In the genomic region with DNA sequence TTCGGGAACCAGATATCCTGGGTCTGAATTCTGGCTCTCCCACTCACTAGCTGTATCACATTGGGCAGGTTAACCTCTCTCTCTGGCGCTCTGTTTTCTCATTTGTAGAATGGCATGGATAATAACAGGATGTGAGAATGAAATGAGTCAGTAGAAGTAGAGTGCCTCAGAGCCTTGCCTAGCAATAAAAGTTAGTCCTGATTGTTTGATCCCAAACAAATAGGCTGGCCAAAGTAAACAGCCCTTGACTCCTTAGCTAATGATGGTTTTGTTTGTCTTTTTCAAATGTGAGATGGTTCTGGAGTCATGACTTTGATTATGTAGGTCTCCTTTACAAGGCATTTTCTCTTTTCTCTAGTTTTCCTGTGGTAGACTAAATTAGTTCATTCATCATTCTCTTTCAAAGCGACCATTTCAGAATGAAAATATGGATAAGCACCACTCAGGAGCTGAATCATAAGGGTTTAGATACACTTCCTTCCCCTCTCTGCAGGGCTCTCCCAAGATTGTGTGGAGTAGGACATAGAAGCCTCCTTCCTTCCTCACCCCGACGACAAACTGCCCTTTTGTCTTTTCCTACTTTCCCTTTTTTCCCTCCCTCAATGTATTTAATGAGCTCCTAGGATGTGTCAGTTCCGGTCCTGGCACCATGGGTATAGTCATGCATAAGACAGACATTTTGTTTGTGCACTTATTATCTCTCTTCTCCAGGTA, we compare ENCODE assay signal across 12 cellular contexts. TPM values are rescaled to one million over a fixed set of nuclear protein-coding genes. Genes with fewer than 3 reads are reported as not detected.
A peak's percentile ranks its signal among the peaks of the same experiment; 100 is the strongest.
DNase-seq lines count a peak whose midpoint lies in the region; ATAC-seq and TF ChIP-seq lines count a peak whose summit lies in the region.
"Had no signal": no experiment of that assay in that cellular context is flagged by ENCODE, and none has a peak within 500 bp of the region (broad histone marks: within the 10 kb centered on the region; RNA-seq: fewer than 3 reads in every experiment).

No MANE protein-coding gene starts in this region.

- WGBS in thyroid gland, 2 donors: 85% methylated on average over 6 of the region's 6 CpGs

- H3K4me3 Mint-ChIP-seq in CD8-positive, alpha-beta T cell: no peak overlapping the region
- no peak overlapping the region for H3K4me3 Mint-ChIP-seq in activated CD8-positive, alpha-beta T cell treated with anti-CD3 and anti-CD28 coated beads, Interleukin-2, amount 10 ng/mL, durations not matched to agents 7 days and 5 days

- intact Hi-C loops in CD8-positive, alpha-beta T cell (cut with DNase I, micrococcal nuclease): loop anchor here in 1 of 2 experiments (5.0 kb wide), 1 partner anchor 38 kb away; no protein-coding TSS in a partner anchor
- intact Hi-C loops in thyroid gland (cut with DNase I): no loop called here

- TF ChIP-seq CTCF in CD8-positive, alpha-beta T cell (IDR thresholded peaks at IDR 0.05): no peak
- TF ChIP-seq CTCF in thyroid gland (IDR thresholded peaks at IDR 0.05): no peak

- H3K27ac ChIP-seq in CD8-positive, alpha-beta T cell (ENCODE audit: low read depth, low read length): no peak overlapping the region
- H3K27ac ChIP-seq in thyroid gland: no peak overlapping the region
- H3K27ac ChIP-seq: esophagus muscularis mucosa, left ventricle myocardium inferior had no signal

- peaks cover 92% of the 10 kb centered on the region for H3K36me3 Mint-ChIP-seq in CD8-positive, alpha-beta T cell
- H3K36me3 Mint-ChIP-seq in activated CD8-positive, alpha-beta T cell treated with anti-CD3 and anti-CD28 coated beads, Interleukin-2, amount 10 ng/mL, durations not matched to agents 7 days and 5 days (ENCODE audit: low read depth): peaks cover 65% of the 10 kb centered on the region

- H3K4me1 ChIP-seq in CD8-positive, alpha-beta T cell (ENCODE audit: insufficient read depth, low read length): peaks cover 4% of the 10 kb centered on the region
- no peaks in the 10 kb centered on the region for H3K4me1 ChIP-seq in thyroid gland

- H3K9me3 ChIP-seq in CD8-positive, alpha-beta T cell (ENCODE audit: low read length): no peaks in the 10 kb centered on the region
- H3K9me3 ChIP-seq in thyroid gland: no peaks in the 10 kb centered on the region
- H3K9me3 ChIP-seq: esophagus muscularis mucosa, left ventricle myocardium inferior had no signal

- no peak overlapping the region for H3K4me3 ChIP-seq in CD8-positive, alpha-beta T cell (ENCODE audit: low read depth, low read length)
- H3K4me3 ChIP-seq in thyroid gland (replicated peaks in 1 of 3): no peak overlapping the region
- H3K4me3 ChIP-seq: esophagus muscularis mucosa, left ventricle myocardium inferior, skin epidermis had no signal

- H3K9me3 Mint-ChIP-seq in CD8-positive, alpha-beta T cell: no peaks in the 10 kb centered on the region
- H3K9me3 Mint-ChIP-seq in activated CD8-positive, alpha-beta T cell treated with anti-CD3 and anti-CD28 coated beads, Interleukin-2, amount 10 ng/mL, durations not matched to agents 7 days and 5 days (ENCODE audit: insufficient read depth): no peaks in the 10 kb centered on the region

- no peak for ATAC-seq in CD8-positive, alpha-beta T cell
- ATAC-seq in activated CD8-positive, alpha-beta T cell treated with anti-CD3 and anti-CD28 coated beads, Interleukin-2, amount 10 ng/mL, durations not matched to agents 7 days and 5 days: no peak
- ATAC-seq in HG02973 (IDR thresholded peaks at IDR 0.05; ENCODE audit: unreplicated experiment) (no peak), GM18519 (IDR thresholded peaks at IDR 0.05; ENCODE audit: low FRiP score, unreplicated experiment) (no peak)

- no peaks in the 10 kb centered on the region for H3K27me3 Mint-ChIP-seq in CD8-positive, alpha-beta T cell (ENCODE audit: low read depth)
- H3K27me3 Mint-ChIP-seq in activated CD8-positive, alpha-beta T cell treated with anti-CD3 and anti-CD28 coated beads, Interleukin-2, amount 10 ng/mL, durations not matched to agents 7 days and 5 days (ENCODE audit: low read depth): no peaks in the 10 kb centered on the region

- POLR2A ChIA-PET in CD8-positive, alpha-beta T cell (lab: Charles Lee): interaction anchor here (1.4 kb wide), 1 partner anchor 23 kb away, joined by 4 read pairs; no protein-coding TSS in a partner anchor
- POLR2A ChIA-PET in activated CD8-positive, alpha-beta T cell treated with anti-CD3 and anti-CD28 coated beads, Interleukin-2, amount 10 ng/mL, durations not matched to agents 7 days and 5 days (lab: Charles Lee): interaction anchor here (1.0 kb wide), 1 partner anchor 40 kb away, joined by 4 read pairs; no protein-coding TSS in a partner anchor

- no peak for DNase-seq in CD8-positive, alpha-beta T cell
- DNase-seq in LoVo (ENCODE audit: low spot score) (peak; percentile 88), kidney tubule cell (ENCODE audit: low spot score) (peak; percentile 73), T-helper 2 cell (no peak), thyroid gland (no peak)
- DNase-seq in activated CD8-positive, alpha-beta T cell treated with anti-CD3 and anti-CD28 coated beads, Interleukin-2, amount 10 ng/mL, durations not matched to agents 7 days and 5 days: no peak
- DNase-seq: left ventricle myocardium inferior, NCI-H187 had no signal

- peaks cover 69% of the 10 kb centered on the region for H3K4me1 Mint-ChIP-seq in CD8-positive, alpha-beta T cell (ENCODE audit: low read depth)
- H3K4me1 Mint-ChIP-seq in activated CD8-positive, alpha-beta T cell treated with anti-CD3 and anti-CD28 coated beads, Interleukin-2, amount 10 ng/mL, durations not matched to agents 7 days and 5 days (ENCODE audit: low read depth): peaks cover 46% of the 10 kb centered on the region

- peak overlapping the region; percentile 74 for H3K27ac Mint-ChIP-seq in CD8-positive, alpha-beta T cell
- H3K27ac Mint-ChIP-seq in activated CD8-positive, alpha-beta T cell treated with anti-CD3 and anti-CD28 coated beads, Interleukin-2, amount 10 ng/mL, durations not matched to agents 7 days and 5 days: peak overlapping the region; percentile 44

- CTCF ChIA-PET in CD8-positive, alpha-beta T cell (lab: Charles Lee): interaction anchor here (0.8 to 3.7 kb wide), 7 partner anchors 15 to 150 kb away, joined by 3 to 18 read pairs (median 4); no protein-coding TSS in a partner anchor
- CTCF ChIA-PET in activated CD8-positive, alpha-beta T cell treated with anti-CD3 and anti-CD28 coated beads, Interleukin-2, amount 10 ng/mL, durations not matched to agents 7 days and 5 days (lab: Charles Lee): interaction anchor here (1.4 to 2.6 kb wide), 7 partner anchors 14 to 150 kb away, joined by 4 to 13 read pairs (median 7); no protein-coding TSS in a partner anchor

- no peaks in the 10 kb centered on the region for H3K27me3 ChIP-seq in CD8-positive, alpha-beta T cell (ENCODE audit: insufficient read depth, low read length)
- no peaks in the 10 kb centered on the region for H3K27me3 ChIP-seq in thyroid gland
- H3K27me3 ChIP-seq: esophagus muscularis mucosa had no signal

- TF ChIP-seq POLR2A in thyroid gland (IDR thresholded peaks at IDR 0.05): no peak

- H3K36me3 ChIP-seq in CD8-positive, alpha-beta T cell (ENCODE audit: insufficient read depth, low read length): peaks cover 37% of the 10 kb centered on the region
- H3K36me3 ChIP-seq in thyroid gland: peaks cover 14 to 23% of the 10 kb centered on the region in 2 donors

RNA-seq across cellular contexts. Expression of gene KIAA0040, which starts 23.1 kb away (rescaled TPM):
- 1 to 10 TPM; 8.7 to 9.6 TPM for total RNA-seq in CD8-positive, alpha-beta T cell
- total RNA-seq in activated CD8-positive, alpha-beta T cell treated with anti-CD3 and anti-CD28 coated beads, Interleukin-2, amount 10 ng/mL, durations not matched to agents 7 days and 5 days: 10 to 100 TPM; 50.8 to 51.0 TPM
- total RNA-seq in thyroid gland: 10 to 100 TPM; 15.5 to 28.4 (median 16.8) TPM

Comparison
In these comparisons a context has a peak if more than half of its experiments do, and no peak if none do; other contexts are left out.
1. DNase-seq: peak in LoVo (single experiment) and kidney tubule cell (single experiment); none in CD8-positive, alpha-beta T cell (0 of 7), activated CD8-positive, alpha-beta T cell treated with anti-CD3 and anti-CD28 coated beads, Interleukin-2, amount 10 ng/mL, durations not matched to agents 7 days and 5 days (single experiment), T-helper 2 cell (0 of 5) and thyroid gland (0 of 2).